Comparison of ENCODE assay signal across 27 cellular contexts in the genomic region with DNA sequence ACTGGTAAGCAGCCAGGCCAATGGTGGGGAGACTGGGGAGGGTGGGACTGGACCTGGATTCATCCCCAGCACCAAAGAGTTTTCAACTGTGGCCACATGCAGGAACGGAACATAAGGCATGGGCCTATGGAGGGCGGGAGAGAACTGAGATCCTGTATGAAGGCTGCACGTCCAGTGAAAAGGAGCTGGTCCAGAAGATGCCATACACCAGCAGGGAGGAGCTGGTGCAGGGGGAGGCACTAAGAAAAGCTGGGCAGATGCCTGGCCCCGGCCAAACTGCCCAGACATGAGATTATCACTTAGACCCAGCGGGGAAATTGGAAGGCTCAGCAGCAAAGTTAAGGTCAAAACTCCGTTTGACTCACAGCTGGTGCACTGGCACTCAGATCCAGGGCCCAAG. TPM values are rescaled to one million over a fixed set of nuclear protein-coding genes. Genes with fewer than 3 reads are reported as not detected.
DNase-seq lines count a peak whose midpoint lies in the region; ATAC-seq and TF ChIP-seq lines count a peak whose summit lies in the region.
"Had no signal": no experiment of that assay in that cellular context is flagged by ENCODE, and none has a peak within 500 bp of the region (broad histone marks: within the 10 kb centered on the region; RNA-seq: fewer than 3 reads in every experiment).

No MANE protein-coding gene starts in this region.

- no peaks in the 10 kb centered on the region for H3K9me3 Mint-ChIP-seq in activated naive CD4-positive, alpha-beta T cell treated with anti-CD3 and anti-CD28 coated beads for 36 hours
- H3K9me3 Mint-ChIP-seq in type B pancreatic cell, result peaks cover 4% of the 10 kb centered on the region
- H3K9me3 Mint-ChIP-seq: activated T-cell treated with anti-CD3 and anti-CD28 coated beads, Interleukin-2, amount 50 U/mL, for 72 hours; immature natural killer cell; T-helper 2 cell treated with Interferon-gamma antibody and Interleukin-4, amounts not matched to agents 5 μg/mL and 100 μg/mL, for 36 hours had no signal

- DNase-seq in activated naive CD4-positive, alpha-beta T cell treated with anti-CD3 and anti-CD28 coated beads for 36 hours, result no peak
- DNase-seq in activated naive CD4-positive, alpha-beta T cell treated with anti-CD3 and anti-CD28 coated beads, Interleukin-2, amount 50 U/mL, for 16 hours, result no peak
- peak; percentile 34 for DNase-seq in ecto neural progenitor cell (ENCODE audit: low spot score)
- DNase-seq in type B pancreatic cell (ENCODE audit: extremely low spot score, unreplicated experiment), result peak; percentile 44
- DNase-seq in activated CD4-positive, CD25-positive, alpha-beta regulatory T cell treated with anti-CD3 and anti-CD28 coated beads, Interleukin-2, amount 50 U/mL, for 72 hours, result no peak
- DNase-seq: activated CD4-positive, alpha-beta T cell treated with anti-CD3 and anti-CD28 coated beads for 4 hours; activated naive CD4-positive, alpha-beta T cell; activated T-cell treated with anti-CD3 and anti-CD28 coated beads, Interleukin-2, amount 50 U/mL, for 72 hours; H7; immature natural killer cell; NCI-H1092 treated with DMSO at 0.1 percent for 48 hours; NCI-H1694 treated with DMSO at 0.1 percent for 48 hours; NCI-H446 treated with DMSO at 0.1 percent for 48 hours; NCI-H774; sigmoid colon; stimulated activated CD4-positive, alpha-beta T cell treated with anti-CD3 and anti-CD28 coated beads, Interleukin-4, amount 100 ng/mL, for 24 hours; substantia nigra; upper lobe of right lung had no signal

- peak overlapping the region; percentile 59 for H3K27ac Mint-ChIP-seq in activated naive CD4-positive, alpha-beta T cell treated with anti-CD3 and anti-CD28 coated beads for 36 hours
- no peak overlapping the region for H3K27ac Mint-ChIP-seq in type B pancreatic cell
- H3K27ac Mint-ChIP-seq: T-helper 2 cell treated with Interferon-gamma antibody and Interleukin-4, amounts not matched to agents 5 μg/mL and 100 μg/mL, for 36 hours had no signal

- H3K27me3 ChIP-seq in parathyroid adenoma (ENCODE audit: control insufficient read depth, insufficient read depth, low read length), result no peaks in the 10 kb centered on the region
- H3K27me3 ChIP-seq: breast epithelium, neutrophil, sigmoid colon, upper lobe of right lung had no signal

- no peak for TF ChIP-seq CTCF in parathyroid adenoma (IDR thresholded peaks at IDR 0.05)
- no peak for TF ChIP-seq CTCF in type B pancreatic cell (conservative IDR thresholded peaks at IDR 0.05)

- peaks cover 10% of the 10 kb centered on the region for H3K4me1 Mint-ChIP-seq in activated naive CD4-positive, alpha-beta T cell treated with anti-CD3 and anti-CD28 coated beads for 36 hours (ENCODE audit: low read depth)
- peaks cover 42% of the 10 kb centered on the region for H3K4me1 Mint-ChIP-seq in type B pancreatic cell (ENCODE audit: unreplicated experiment)
- H3K4me1 Mint-ChIP-seq: immature natural killer cell had no signal

- H3K4me2 ChIP-seq in parathyroid adenoma (ENCODE audit: low read length), result peak overlapping the region; percentile 44

- no peak overlapping the region for H3K4me3 ChIP-seq in parathyroid adenoma (ENCODE audit: low read depth, low read length)
- H3K4me3 ChIP-seq: breast epithelium, K562, prostate gland, sigmoid colon, upper lobe of right lung had no signal

- peak overlapping the region; percentile 82 for H3K27ac ChIP-seq in parathyroid adenoma
- H3K27ac ChIP-seq: breast epithelium, neutrophil, prostate gland, sigmoid colon, upper lobe of right lung had no signal

- no peak overlapping the region for H3K9ac ChIP-seq in parathyroid adenoma

- no peaks in the 10 kb centered on the region for H3K79me2 ChIP-seq in parathyroid adenoma

- H3K4me3 Mint-ChIP-seq in activated naive CD4-positive, alpha-beta T cell treated with anti-CD3 and anti-CD28 coated beads for 36 hours, result no peak overlapping the region
- no peak overlapping the region for H3K4me3 Mint-ChIP-seq in type B pancreatic cell
- H3K4me3 Mint-ChIP-seq: activated T-cell treated with anti-CD3 and anti-CD28 coated beads, Interleukin-2, amount 50 U/mL, for 72 hours; CD14-positive monocyte; immature natural killer cell; T-helper 2 cell treated with Interferon-gamma antibody and Interleukin-4, amounts not matched to agents 5 μg/mL and 100 μg/mL, for 36 hours had no signal

- ATAC-seq in GM21528 (IDR thresholded peaks at IDR 0.05; ENCODE audit: low FRiP score, unreplicated experiment), result no peak
- no peak for ATAC-seq in HG03432 (IDR thresholded peaks at IDR 0.05; ENCODE audit: unreplicated experiment)
- ATAC-seq: activated T-cell treated with anti-CD3 and anti-CD28 coated beads, Interleukin-2, amount 50 U/mL, for 72 hours; K562; upper lobe of right lung had no signal

- peak overlapping the region; percentile 81 for H2AFZ ChIP-seq in parathyroid adenoma

- H3K9me3 ChIP-seq in parathyroid adenoma (ENCODE audit: control insufficient read depth, low read length), result no peaks in the 10 kb centered on the region
- H3K9me3 ChIP-seq: breast epithelium, neutrophil, prostate gland, sigmoid colon, upper lobe of right lung had no signal

- no peaks in the 10 kb centered on the region for H3K27me3 Mint-ChIP-seq in activated naive CD4-positive, alpha-beta T cell treated with anti-CD3 and anti-CD28 coated beads for 36 hours (ENCODE audit: low read depth)
- H3K27me3 Mint-ChIP-seq in type B pancreatic cell, result no peaks in the 10 kb centered on the region

- no peaks in the 10 kb centered on the region for H3K36me3 ChIP-seq in parathyroid adenoma (ENCODE audit: control insufficient read depth, insufficient read depth, low read length)
- H3K36me3 ChIP-seq: breast epithelium, prostate gland, sigmoid colon, upper lobe of right lung had no signal

- peaks cover 13% of the 10 kb centered on the region for H3K36me3 Mint-ChIP-seq in activated naive CD4-positive, alpha-beta T cell treated with anti-CD3 and anti-CD28 coated beads for 36 hours (ENCODE audit: low read depth)
- no peaks in the 10 kb centered on the region for H3K36me3 Mint-ChIP-seq in type B pancreatic cell

- H3K4me1 ChIP-seq in parathyroid adenoma, result peaks cover 29% of the 10 kb centered on the region
- H3K4me1 ChIP-seq: breast epithelium, prostate gland, sigmoid colon had no signal

- CTCF ChIA-PET in activated naive CD4-positive, alpha-beta T cell treated with anti-CD3 and anti-CD28 coated beads for 36 hours (lab: Charles Lee), result interaction anchor here (1.7 kb wide), 1 partner anchor 8 kb away, joined by 4 read pairs; no protein-coding TSS in a partner anchor

- intact Hi-C loops in activated naive CD4-positive, alpha-beta T cell treated with anti-CD3 and anti-CD28 coated beads for 36 hours (cut with micrococcal nuclease), result no loop called here

RNA-seq across cellular contexts. Expression of a gene that starts 58.1 kb away (rescaled TPM):
- total RNA-seq in activated naive CD4-positive, alpha-beta T cell treated with anti-CD3 and anti-CD28 coated beads for 36 hours, result 1 to 10 TPM; 1.0 to 1.7 TPM
- total RNA-seq in type B pancreatic cell (ENCODE audit: low replicate concordance), result 1.2 and 2.7 TPM in 2 replicates

Comparison
In these comparisons a context has a peak if more than half of its experiments do, and no peak if none do; other contexts are left out.
1. DNase-seq: peak in ecto neural progenitor cell (single experiment) and type B pancreatic cell (single experiment); none in activated naive CD4-positive, alpha-beta T cell treated with anti-CD3 and anti-CD28 coated beads for 36 hours (single experiment), activated naive CD4-positive, alpha-beta T cell treated with anti-CD3 and anti-CD28 coated beads, Interleukin-2, amount 50 U/mL, for 16 hours (single experiment) and activated CD4-positive, CD25-positive, alpha-beta regulatory T cell treated with anti-CD3 and anti-CD28 coated beads, Interleukin-2, amount 50 U/mL, for 72 hours (single experiment).